In the genomic region with DNA sequence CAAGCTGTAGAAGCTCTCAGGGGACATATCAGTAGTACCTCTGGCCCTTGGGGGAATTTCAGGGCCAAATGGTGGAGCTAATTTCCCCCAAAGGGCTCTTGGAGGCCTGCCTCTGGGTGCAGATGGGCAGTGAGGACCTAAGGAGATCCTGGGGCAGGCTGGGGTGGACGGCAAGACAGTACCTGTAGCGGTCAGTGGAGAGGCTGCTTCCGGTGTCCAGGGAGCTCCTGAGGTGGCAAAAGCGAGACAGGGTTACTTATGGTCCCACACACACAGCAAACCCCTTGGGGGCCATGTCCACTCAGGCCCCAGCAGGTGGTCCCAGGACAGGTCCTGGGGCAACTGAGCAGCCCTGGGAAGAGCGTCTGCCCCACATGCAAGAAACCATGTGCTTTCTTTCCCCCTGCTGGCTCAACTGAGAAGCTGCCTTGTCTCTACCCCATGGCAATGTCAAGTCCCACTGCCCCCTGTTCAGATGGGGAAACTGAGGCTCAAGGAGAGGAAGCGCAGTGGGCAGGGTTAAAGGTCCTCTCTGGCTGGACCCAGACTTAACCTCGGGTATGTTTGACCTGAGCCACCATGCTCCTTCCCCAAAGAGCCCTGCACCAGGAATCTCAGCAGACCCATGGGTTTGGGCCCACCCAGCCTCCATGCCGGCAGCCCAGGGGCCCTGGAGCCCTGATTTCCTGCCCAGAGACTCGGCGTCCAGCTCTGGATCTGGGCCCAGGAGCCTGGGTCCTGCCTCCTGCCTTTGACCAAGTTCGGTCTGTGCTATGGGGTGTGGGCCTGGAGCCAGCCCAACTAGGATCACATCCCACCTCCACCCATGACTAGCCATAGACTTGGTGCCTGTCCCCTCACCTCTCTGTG, we compare ENCODE assay signal across 3 cellular contexts.
TF ChIP-seq lines count a peak whose summit lies in the region.

No MANE protein-coding gene starts in this region.

TF ChIP-seq in SK-N-SH, 30 proteins besides CTCF, POLR2A, EP300 and RAD21:
- TF ChIP-seq, protein P1, sequence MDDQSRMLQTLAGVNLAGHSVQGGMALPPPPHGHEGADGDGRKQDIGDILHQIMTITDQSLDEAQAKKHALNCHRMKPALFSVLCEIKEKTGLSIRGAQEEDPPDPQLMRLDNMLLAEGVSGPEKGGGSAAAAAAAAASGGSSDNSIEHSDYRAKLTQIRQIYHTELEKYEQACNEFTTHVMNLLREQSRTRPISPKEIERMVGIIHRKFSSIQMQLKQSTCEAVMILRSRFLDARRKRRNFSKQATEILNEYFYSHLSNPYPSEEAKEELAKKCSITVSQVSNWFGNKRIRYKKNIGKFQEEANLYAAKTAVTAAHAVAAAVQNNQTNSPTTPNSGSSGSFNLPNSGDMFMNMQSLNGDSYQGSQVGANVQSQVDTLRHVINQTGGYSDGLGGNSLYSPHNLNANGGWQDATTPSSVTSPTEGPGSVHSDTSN (IDR thresholded peaks at IDR 0.05), result no peak
- no peak for TF ChIP-seq EZH2phosphoT487 (IDR thresholded peaks at IDR 0.05; ENCODE audit: borderline replicate concordance, low read depth)
- TF ChIP-seq TCF12 (IDR thresholded peaks at IDR 0.05), result no peak
- no peak for TF ChIP-seq RCOR1 (IDR thresholded peaks at IDR 0.05; ENCODE audit: low read length)
- no peak for TF ChIP-seq MXI1 (IDR thresholded peaks at IDR 0.05; ENCODE audit: low read depth, low read length)
- TF ChIP-seq, protein P2, sequence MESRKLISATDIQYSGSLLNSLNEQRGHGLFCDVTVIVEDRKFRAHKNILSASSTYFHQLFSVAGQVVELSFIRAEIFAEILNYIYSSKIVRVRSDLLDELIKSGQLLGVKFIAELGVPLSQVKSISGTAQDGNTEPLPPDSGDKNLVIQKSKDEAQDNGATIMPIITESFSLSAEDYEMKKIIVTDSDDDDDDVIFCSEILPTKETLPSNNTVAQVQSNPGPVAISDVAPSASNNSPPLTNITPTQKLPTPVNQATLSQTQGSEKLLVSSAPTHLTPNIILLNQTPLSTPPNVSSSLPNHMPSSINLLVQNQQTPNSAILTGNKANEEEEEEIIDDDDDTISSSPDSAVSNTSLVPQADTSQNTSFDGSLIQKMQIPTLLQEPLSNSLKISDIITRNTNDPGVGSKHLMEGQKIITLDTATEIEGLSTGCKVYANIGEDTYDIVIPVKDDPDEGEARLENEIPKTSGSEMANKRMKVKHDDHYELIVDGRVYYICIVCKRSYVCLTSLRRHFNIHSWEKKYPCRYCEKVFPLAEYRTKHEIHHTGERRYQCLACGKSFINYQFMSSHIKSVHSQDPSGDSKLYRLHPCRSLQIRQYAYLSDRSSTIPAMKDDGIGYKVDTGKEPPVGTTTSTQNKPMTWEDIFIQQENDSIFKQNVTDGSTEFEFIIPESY (IDR thresholded peaks at IDR 0.05; ENCODE audit: borderline replicate concordance, low read depth), result no peak
- no peak for TF ChIP-seq SMC3 (IDR thresholded peaks at IDR 0.05; ENCODE audit: low read depth, low read length)
TF ChIP-seq in SK-N-SH: peak in this region for 0.

TF ChIP-seq in SK-N-SH treated with all-trans-retinoic acid at 6 μM for 48 hours, 23 proteins besides CTCF, POLR2A, EP300 and RAD21:
- TF ChIP-seq ZFP3 (CRISPR knock-in tag; IDR thresholded peaks at IDR 0.05) (no peak), TOX (CRISPR knock-in tag; IDR thresholded peaks at IDR 0.05; ENCODE audit: borderline replicate concordance) (no peak), BACH2 (CRISPR knock-in tag; IDR thresholded peaks at IDR 0.05; ENCODE audit: borderline replicate concordance) (no peak), ZFP30 (CRISPR knock-in tag; IDR thresholded peaks at IDR 0.05) (no peak), CSDC2 (CRISPR knock-in tag; IDR thresholded peaks at IDR 0.05) (no peak), ZC3H10 (CRISPR knock-in tag; IDR thresholded peaks at IDR 0.05) (no peak)
- TF ChIP-seq, protein P3, sequence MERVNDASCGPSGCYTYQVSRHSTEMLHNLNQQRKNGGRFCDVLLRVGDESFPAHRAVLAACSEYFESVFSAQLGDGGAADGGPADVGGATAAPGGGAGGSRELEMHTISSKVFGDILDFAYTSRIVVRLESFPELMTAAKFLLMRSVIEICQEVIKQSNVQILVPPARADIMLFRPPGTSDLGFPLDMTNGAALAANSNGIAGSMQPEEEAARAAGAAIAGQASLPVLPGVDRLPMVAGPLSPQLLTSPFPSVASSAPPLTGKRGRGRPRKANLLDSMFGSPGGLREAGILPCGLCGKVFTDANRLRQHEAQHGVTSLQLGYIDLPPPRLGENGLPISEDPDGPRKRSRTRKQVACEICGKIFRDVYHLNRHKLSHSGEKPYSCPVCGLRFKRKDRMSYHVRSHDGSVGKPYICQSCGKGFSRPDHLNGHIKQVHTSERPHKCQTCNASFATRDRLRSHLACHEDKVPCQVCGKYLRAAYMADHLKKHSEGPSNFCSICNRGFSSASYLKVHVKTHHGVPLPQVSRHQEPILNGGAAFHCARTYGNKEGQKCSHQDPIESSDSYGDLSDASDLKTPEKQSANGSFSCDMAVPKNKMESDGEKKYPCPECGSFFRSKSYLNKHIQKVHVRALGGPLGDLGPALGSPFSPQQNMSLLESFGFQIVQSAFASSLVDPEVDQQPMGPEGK (CRISPR knock-in tag; IDR thresholded peaks at IDR 0.05; ENCODE audit: borderline replicate concordance), result no peak
- TF ChIP-seq, protein P4, sequence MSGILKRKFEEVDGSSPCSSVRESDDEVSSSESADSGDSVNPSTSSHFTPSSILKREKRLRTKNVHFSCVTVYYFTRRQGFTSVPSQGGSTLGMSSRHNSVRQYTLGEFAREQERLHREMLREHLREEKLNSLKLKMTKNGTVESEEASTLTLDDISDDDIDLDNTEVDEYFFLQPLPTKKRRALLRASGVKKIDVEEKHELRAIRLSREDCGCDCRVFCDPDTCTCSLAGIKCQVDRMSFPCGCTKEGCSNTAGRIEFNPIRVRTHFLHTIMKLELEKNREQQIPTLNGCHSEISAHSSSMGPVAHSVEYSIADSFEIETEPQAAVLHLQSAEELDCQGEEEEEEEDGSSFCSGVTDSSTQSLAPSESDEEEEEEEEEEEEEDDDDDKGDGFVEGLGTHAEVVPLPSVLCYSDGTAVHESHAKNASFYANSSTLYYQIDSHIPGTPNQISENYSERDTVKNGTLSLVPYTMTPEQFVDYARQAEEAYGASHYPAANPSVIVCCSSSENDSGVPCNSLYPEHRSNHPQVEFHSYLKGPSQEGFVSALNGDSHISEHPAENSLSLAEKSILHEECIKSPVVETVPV (CRISPR knock-in tag; IDR thresholded peaks at IDR 0.05), result no peak

TF ChIP-seq in H1, 55 proteins besides CTCF, POLR2A, EP300 and RAD21:
- TF ChIP-seq SP2 (IDR thresholded peaks at IDR 0.05; ENCODE audit: low read length) (no peak), SUZ12 (IDR thresholded peaks at IDR 0.05; ENCODE audit: low read length) (no peak), CTBP2 (IDR thresholded peaks at IDR 0.05; ENCODE audit: borderline replicate concordance, insufficient read depth, insufficient read length, low read length) (no peak), KDM4A (IDR thresholded peaks at IDR 0.05; ENCODE audit: low read depth, low read length, severe bottlenecking) (no peak), SRF (IDR thresholded peaks at IDR 0.05; ENCODE audit: low read depth, low read length) (no peak)
- TF ChIP-seq, protein P5, sequence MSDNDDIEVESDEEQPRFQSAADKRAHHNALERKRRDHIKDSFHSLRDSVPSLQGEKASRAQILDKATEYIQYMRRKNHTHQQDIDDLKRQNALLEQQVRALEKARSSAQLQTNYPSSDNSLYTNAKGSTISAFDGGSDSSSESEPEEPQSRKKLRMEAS (IDR thresholded peaks at IDR 0.05), result peak; percentile 64
